18 cellular contexts compared by ENCODE assay signal in the genomic region with DNA sequence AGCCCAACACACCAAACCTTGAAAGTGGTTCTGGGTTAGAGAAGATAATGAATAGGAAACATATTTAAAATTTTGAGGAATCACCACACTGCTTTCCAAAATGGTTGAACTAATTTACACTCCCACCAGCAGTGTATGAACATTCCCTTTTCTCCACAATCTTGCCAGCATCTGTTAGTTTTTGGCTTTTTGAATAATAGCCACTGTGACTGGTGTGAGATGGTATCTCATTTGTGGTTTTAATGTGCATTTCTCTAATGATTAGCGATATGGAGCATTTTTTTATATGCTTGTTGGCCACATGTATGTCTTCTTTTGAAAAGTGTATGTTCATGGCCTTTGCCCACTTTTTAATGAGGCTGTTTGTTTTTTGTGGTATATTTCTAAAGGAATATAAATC.
"Had no signal": no experiment of that assay in that cellular context is flagged by ENCODE, and none has a peak within 500 bp of the region (broad histone marks: within the 10 kb centered on the region; RNA-seq: fewer than 3 reads in every experiment).

No MANE protein-coding gene starts in this region.

- ATAC-seq: body of pancreas, right lobe of liver, WTC11 had no signal

- H3K27me3 ChIP-seq: body of pancreas, esophagus squamous epithelium, right lobe of liver, tibial nerve, uterus had no signal

- H3K4me1 Mint-ChIP-seq: WTC11 had no signal

- H3K4me3 Mint-ChIP-seq: WTC11 had no signal

- H3K27ac Mint-ChIP-seq: activated T-helper 2 cell treated with anti-CD3 and anti-CD28 coated beads, Interferon-gamma antibody, Interleukin-2, Interleukin-4, amounts not matched to agents 10 μg/mL and 5 μg/mL and 100 μg/mL, durations not matched to agents 14 hours and 24 hours and 36 hours; WTC11 had no signal

- DNase-seq: activated CD4-positive, alpha-beta T cell treated with anti-CD3 and anti-CD28 coated beads for 48 hours; activated naive CD4-positive, alpha-beta T cell treated with anti-CD3 and anti-CD28 coated beads, Interleukin-2, amount 50 U/mL, for 16 hours; activated T-cell treated with anti-CD3 and anti-CD28 coated beads for 4 hours; body of pancreas; effector CD8-positive, alpha-beta T cell; esophagus squamous epithelium; glutamatergic neuron; right lobe of liver; stimulated activated CD4-positive, alpha-beta T cell treated with anti-CD3 and anti-CD28 coated beads, Interleukin-4, amount 100 ng/mL, for 4 hours; stimulated activated CD8-positive, alpha-beta memory T cell treated with anti-CD3 and anti-CD28 coated beads, Interleukin-4, amount 100 ng/mL, for 48 hours; stimulated activated naive CD4-positive, alpha-beta T cell treated with Interleukin-2 at 50 U/mL for 16 hours; substantia nigra; uterus had no signal

- H3K36me3 Mint-ChIP-seq: WTC11 had no signal

- H3K4me3 ChIP-seq: body of pancreas, esophagus squamous epithelium, prostate gland, right lobe of liver, smooth muscle cell, tibial nerve, uterus had no signal

- H3K4me1 ChIP-seq: body of pancreas, esophagus squamous epithelium, prostate gland, right lobe of liver, tibial nerve, uterus had no signal

- H3K36me3 ChIP-seq: esophagus squamous epithelium, prostate gland, right lobe of liver, tibial nerve, uterus had no signal

- H3K9me3 ChIP-seq: prostate gland, right lobe of liver, uterus had no signal

- H3K27ac ChIP-seq: body of pancreas, esophagus squamous epithelium, prostate gland, right lobe of liver, tibial nerve, uterus had no signal
